26 cellular contexts compared by ENCODE assay signal in genomic region chr14:24360281-24360680, GRCh38.
"Had no signal": no experiment of that assay in that cellular context is flagged by ENCODE, and none has a peak within 500 bp of the region (broad histone marks: within the 10 kb centered on the region; RNA-seq: fewer than 3 reads in every experiment).

No MANE protein-coding gene starts in this region.

- DNase-seq: stimulated activated CD4-positive, alpha-beta T cell treated with anti-CD3 and anti-CD28 coated beads, Interleukin-2, amount 100 ng/mL, for 48 hours; stimulated activated CD4-positive, alpha-beta T cell treated with anti-CD3 and anti-CD28 coated beads, Interleukin-4, amount 100 ng/mL, for 1 hour; stimulated activated CD4-positive, alpha-beta T cell treated with anti-CD3 and anti-CD28 coated beads, Interleukin-4, amount 100 ng/mL, for 24 hours; stimulated activated CD4-positive, alpha-beta T cell treated with anti-CD3 and anti-CD28 coated beads, Interleukin-4, amount 100 ng/mL, for 4 hours; stimulated activated CD8-positive, alpha-beta memory T cell treated with anti-CD3 and anti-CD28 coated beads, Interleukin-4, amount 100 ng/mL, for 48 hours; stimulated activated naive B cell treated with anti-CD40 and anti-IgM and Interleukin-4, amounts not matched to agents 10 μg/mL and 1 μg/mL and 100 μg/mL, for 72 hours; stimulated activated naive CD4-positive, alpha-beta T cell; stimulated activated naive CD4-positive, alpha-beta T cell treated with Interleukin-2 at 50 U/mL for 16 hours; stimulated activated naive CD8-positive, alpha-beta T cell treated with anti-CD3 and anti-CD28 coated beads, Interleukin-15, amount 100 ng/mL, for 72 hours; stimulated activated naive CD8-positive, alpha-beta T cell treated with anti-CD3 and anti-CD28 coated beads, Interleukin-15, Interleukin-2, amounts not matched to agents 100 U/mL and 50 U/mL, for 24 hours; stomach; substantia nigra; testis; thyroid gland; tibial artery; transverse colon; upper lobe of left lung; upper lobe of right lung; uterus had no signal

- H3K27me3 ChIP-seq: suprapubic skin, testis, thyroid gland, tibial nerve, transverse colon, upper lobe of left lung, upper lobe of right lung, uterus, vagina had no signal

- ATAC-seq: stimulated activated effector memory CD8-positive, alpha-beta T cell treated with anti-CD3 and anti-CD28 coated beads, Interleukin-12 subunit alpha, Interleukin-12 subunit beta, amount 100 ng/mL, for 72 hours; stimulated activated memory B cell treated with anti-CD40 and anti-IgM and Interleukin-4, amounts not matched to agents 10 μg/mL and 1 μg/mL and 100 μg/mL, for 72 hours; stimulated activated naive B cell treated with anti-CD40 and anti-IgM and Interleukin-4, amounts not matched to agents 10 μg/mL and 1 μg/mL and 100 μg/mL, for 72 hours; stimulated activated naive CD8-positive, alpha-beta T cell treated with anti-CD3 and anti-CD28 coated beads, Interleukin-15, amount 100 ng/mL, for 72 hours; stimulated activated naive CD8-positive, alpha-beta T cell treated with anti-CD3 and anti-CD28 coated beads, Interleukin-15, Interleukin-2, amounts not matched to agents 100 U/mL and 50 U/mL, for 24 hours; upper lobe of right lung had no signal

- H3K36me3 ChIP-seq: stomach, suprapubic skin, thoracic aorta, thyroid gland, tibial artery, tibial nerve, transverse colon, upper lobe of left lung, upper lobe of right lung, uterus, vagina had no signal

- FAIRE-seq: urothelium cell line had no signal

- H3K4me3 ChIP-seq: stomach, suprapubic skin, testis, thoracic aorta, thyroid gland, tibial artery, tibial nerve, transverse colon, upper lobe of left lung, upper lobe of right lung, uterus, vagina had no signal

- H3K9me3 ChIP-seq: stomach, suprapubic skin, testis, thoracic aorta, thyroid gland, tibial artery, tibial nerve, transverse colon, upper lobe of left lung, upper lobe of right lung, uterus, vagina had no signal

- H3K4me1 ChIP-seq: uterus had no signal

- H3K27ac ChIP-seq: stomach, suprapubic skin, testis, thoracic aorta, thyroid gland, tibial artery, tibial nerve, transverse colon, upper lobe of left lung, upper lobe of right lung, uterus, vagina had no signal
